In genomic region chr3:30320392-30320791, GRCh38 we compare ENCODE assay signal across 16 cellular contexts.
DNase-seq lines count a peak whose midpoint lies in the region; ATAC-seq and TF ChIP-seq lines count a peak whose summit lies in the region.
"Had no signal": no experiment of that assay in that cellular context is flagged by ENCODE, and none has a peak within 500 bp of the region (broad histone marks: within the 10 kb centered on the region; RNA-seq: fewer than 3 reads in every experiment).

No MANE protein-coding gene starts in this region.

- ATAC-seq in activated naive CD4-positive, alpha-beta T cell treated with anti-CD3 and anti-CD28 coated beads, Interleukin-2, amount 50 U/mL, for 72 hours, result no peak
- ATAC-seq in Panc1 (no peak), GM21447 (IDR thresholded peaks at IDR 0.05; ENCODE audit: unreplicated experiment) (no peak)
- no peak for ATAC-seq in stimulated activated naive CD8-positive, alpha-beta T cell treated with anti-CD3 and anti-CD28 coated beads, Interleukin-15, amount 100 ng/mL, for 72 hours
- ATAC-seq in CD8-positive, alpha-beta T cell, result no peak

- H3K36me3 Mint-ChIP-seq in activated naive CD4-positive, alpha-beta T cell treated with anti-CD3 and anti-CD28 coated beads, Interleukin-2, amount 50 U/mL, for 24 hours, result peaks cover 6% of the 10 kb centered on the region
- H3K36me3 Mint-ChIP-seq in activated naive CD4-positive, alpha-beta T cell treated with anti-CD3 and anti-CD28 coated beads, Interleukin-2, amount 50 U/mL, for 72 hours, result peaks cover 0 to 31% of the 10 kb centered on the region in 2 donors
- no peaks in the 10 kb centered on the region for H3K36me3 Mint-ChIP-seq in CD8-positive, alpha-beta T cell
- H3K36me3 Mint-ChIP-seq: CD4-positive, CD25-positive, alpha-beta regulatory T cell had no signal

- POLR2A ChIA-PET in Panc1 (lab: Charles Lee), result no interaction called here
- POLR2A ChIA-PET in CD8-positive, alpha-beta T cell (lab: Charles Lee), result interaction anchor here (0.6 to 2.1 kb wide), 4 partner anchors 34 to 374 kb away, joined by 3 to 8 read pairs (median 4); no protein-coding TSS in a partner anchor

- peaks cover 12% of the 10 kb centered on the region for H3K9me3 Mint-ChIP-seq in activated naive CD4-positive, alpha-beta T cell treated with anti-CD3 and anti-CD28 coated beads, Interleukin-2, amount 50 U/mL, for 24 hours
- peaks cover 3 to 23% of the 10 kb centered on the region in 2 donors for H3K9me3 Mint-ChIP-seq in activated naive CD4-positive, alpha-beta T cell treated with anti-CD3 and anti-CD28 coated beads, Interleukin-2, amount 50 U/mL, for 72 hours
- H3K9me3 Mint-ChIP-seq in stimulated activated naive CD8-positive, alpha-beta T cell treated with anti-CD3 and anti-CD28 coated beads, Interleukin-15, amount 100 ng/mL, for 72 hours, result peaks cover 0 to 19% of the 10 kb centered on the region in 2 donors
- H3K9me3 Mint-ChIP-seq in CD8-positive, alpha-beta T cell, result peaks cover 3% of the 10 kb centered on the region

- intact Hi-C loops in Panc1 (cut with micrococcal nuclease; ENCODE audit: unreplicated experiment), result no loop called here
- intact Hi-C loops in CD8-positive, alpha-beta T cell (cut with DNase I, micrococcal nuclease), result loop anchor here (5.0 kb wide), 2 partner anchors 157 to 277 kb away; no protein-coding TSS in a partner anchor

- no peaks in the 10 kb centered on the region for H3K36me3 ChIP-seq in Panc1 (ENCODE audit: control insufficient read depth, insufficient read depth, low read length)
- no peaks in the 10 kb centered on the region for H3K36me3 ChIP-seq in CD8-positive, alpha-beta T cell (ENCODE audit: insufficient read depth, low read length)
- H3K36me3 ChIP-seq: BE2C, SJCRH30 had no signal

- H3K9me3 ChIP-seq in Panc1 (ENCODE audit: control insufficient read depth, insufficient read depth, low read depth, low read length), result peaks cover 4% of the 10 kb centered on the region; the same call in 1 of the 2 replicates
- no peaks in the 10 kb centered on the region for H3K9me3 ChIP-seq in CD8-positive, alpha-beta T cell (ENCODE audit: low read length)
- H3K9me3 ChIP-seq: BE2C, SJCRH30 had no signal

- H3K27me3 ChIP-seq in Panc1 (ENCODE audit: control insufficient read depth, insufficient read depth, low read length), result no peaks in the 10 kb centered on the region
- H3K27me3 ChIP-seq in CD8-positive, alpha-beta T cell (ENCODE audit: insufficient read depth, low read length), result no peaks in the 10 kb centered on the region
- H3K27me3 ChIP-seq: BE2C, SJCRH30 had no signal

- TF ChIP-seq CTCF in Panc1 (IDR thresholded peaks at IDR 0.05), result no peak
- TF ChIP-seq CTCF in CD8-positive, alpha-beta T cell (IDR thresholded peaks at IDR 0.05), result no peak

- BruUV-seq in Panc1 (replicated peaks; lab: Mats Ljungman, UMichigan), result no TSS peak

- CTCF ChIA-PET in Panc1 (lab: Charles Lee), result no interaction called here
- CTCF ChIA-PET in CD8-positive, alpha-beta T cell (lab: Charles Lee), result interaction anchor here (0.8 to 2.9 kb wide), 21 partner anchors 10 to 431 kb away, joined by 3 to 22 read pairs (median 5); partner anchors contain the start of gene TGFBR2

- H3K4me3 Mint-ChIP-seq in activated naive CD4-positive, alpha-beta T cell treated with anti-CD3 and anti-CD28 coated beads, Interleukin-2, amount 50 U/mL, for 24 hours, result no peak overlapping the region
- H3K4me3 Mint-ChIP-seq in stimulated activated naive CD8-positive, alpha-beta T cell treated with anti-CD3 and anti-CD28 coated beads, Interleukin-15, amount 100 ng/mL, for 72 hours, result no peak overlapping the region
- no peak overlapping the region for H3K4me3 Mint-ChIP-seq in CD8-positive, alpha-beta T cell
- H3K4me3 Mint-ChIP-seq: CD4-positive, CD25-positive, alpha-beta regulatory T cell had no signal

- no peak overlapping the region for H3K4me3 ChIP-seq in Panc1 (ENCODE audit: low read depth in 2 of 2, low read length in 2 of 2)
- H3K4me3 ChIP-seq in CD8-positive, alpha-beta T cell (ENCODE audit: low read depth, low read length), result no peak overlapping the region
- H3K4me3 ChIP-seq: PC-9, SJCRH30 had no signal

- peaks cover 6% of the 10 kb centered on the region for H3K4me1 ChIP-seq in Panc1 (ENCODE audit: control insufficient read depth, insufficient read depth, low read length)
- H3K4me1 ChIP-seq in CD8-positive, alpha-beta T cell (ENCODE audit: insufficient read depth, low read length), result peaks cover 9% of the 10 kb centered on the region
- H3K4me1 ChIP-seq: BE2C, SJCRH30 had no signal

- no peak for DNase-seq in activated naive CD4-positive, alpha-beta T cell treated with anti-CD3 and anti-CD28 coated beads, Interleukin-2, amount 50 U/mL, for 72 hours (ENCODE audit: low spot score in 2 of 2)
- DNase-seq in NCI-H2029 (lab: John Stamatoyannopoulos, UW) (peak; percentile 13), Panc1 (ENCODE audit: low read depth, low spot score) (no peak), renal cortical epithelial cell (ENCODE audit: low read depth) (peak; percentile 52)
- DNase-seq in stimulated activated naive CD8-positive, alpha-beta T cell treated with anti-CD3 and anti-CD28 coated beads, Interleukin-15, amount 100 ng/mL, for 72 hours, result no peak
- DNase-seq in CD8-positive, alpha-beta T cell, result no peak
- DNase-seq: NCI-H1417 treated with DMSO at 0.1 percent for 48 hours, NCI-H187 treated with DMSO at 0.1 percent for 48 hours had no signal

- peak overlapping the region; percentile 9; the same call in 1 of the 2 replicates for H3K27ac ChIP-seq in Panc1 (ENCODE audit: low read length)
- no peak overlapping the region for H3K27ac ChIP-seq in CD8-positive, alpha-beta T cell (ENCODE audit: low read depth, low read length)
- H3K27ac ChIP-seq: HL-60, KMS-11, PC-9, SJCRH30 had no signal

- no peaks in the 10 kb centered on the region for H3K27me3 Mint-ChIP-seq in activated naive CD4-positive, alpha-beta T cell treated with anti-CD3 and anti-CD28 coated beads, Interleukin-2, amount 50 U/mL, for 24 hours
- H3K27me3 Mint-ChIP-seq in stimulated activated naive CD8-positive, alpha-beta T cell treated with anti-CD3 and anti-CD28 coated beads, Interleukin-15, amount 100 ng/mL, for 72 hours, result no peaks in the 10 kb centered on the region
- H3K27me3 Mint-ChIP-seq in CD8-positive, alpha-beta T cell (ENCODE audit: low read depth), result no peaks in the 10 kb centered on the region

- H3K4me1 Mint-ChIP-seq in activated naive CD4-positive, alpha-beta T cell treated with anti-CD3 and anti-CD28 coated beads, Interleukin-2, amount 50 U/mL, for 24 hours, result peaks cover 28% of the 10 kb centered on the region
- peaks cover 26% of the 10 kb centered on the region for H3K4me1 Mint-ChIP-seq in stimulated activated naive CD8-positive, alpha-beta T cell treated with anti-CD3 and anti-CD28 coated beads, Interleukin-15, amount 100 ng/mL, for 72 hours
- H3K4me1 Mint-ChIP-seq in CD8-positive, alpha-beta T cell (ENCODE audit: low read depth), result peaks cover 18% of the 10 kb centered on the region

- peak overlapping the region; percentile 51 for H3K27ac Mint-ChIP-seq in activated naive CD4-positive, alpha-beta T cell treated with anti-CD3 and anti-CD28 coated beads, Interleukin-2, amount 50 U/mL, for 24 hours
- H3K27ac Mint-ChIP-seq in activated naive CD4-positive, alpha-beta T cell treated with anti-CD3 and anti-CD28 coated beads, Interleukin-2, amount 50 U/mL, for 72 hours, result no peak overlapping the region
- peak overlapping the region in 1 of 2 donors; percentile 78 for H3K27ac Mint-ChIP-seq in stimulated activated naive CD8-positive, alpha-beta T cell treated with anti-CD3 and anti-CD28 coated beads, Interleukin-15, amount 100 ng/mL, for 72 hours
- no peak overlapping the region for H3K27ac Mint-ChIP-seq in CD8-positive, alpha-beta T cell

- in situ Hi-C loops in Panc1 (cut with HindIII; ENCODE audit: low pct_unique_long_range_greater_than_20kb, low sequenced_read_pairs), result no loop called here

Comparison
In these comparisons a context has a peak if more than half of its experiments do, and no peak if none do; other contexts are left out.
1. DNase-seq: peak in NCI-H2029 (single experiment) and renal cortical epithelial cell (single experiment); none in activated naive CD4-positive, alpha-beta T cell treated with anti-CD3 and anti-CD28 coated beads, Interleukin-2, amount 50 U/mL, for 72 hours (0 of 2), Panc1 (single experiment), stimulated activated naive CD8-positive, alpha-beta T cell treated with anti-CD3 and anti-CD28 coated beads, Interleukin-15, amount 100 ng/mL, for 72 hours (0 of 2) and CD8-positive, alpha-beta T cell (0 of 7).